In genomic region chr2:47326394-47326793, GRCh38 we compare ENCODE assay signal across 2 cellular contexts. TPM values are rescaled to one million over a fixed set of nuclear protein-coding genes. Genes with fewer than 3 reads are reported as not detected.
"Had no signal": no experiment of that assay in that cellular context is flagged by ENCODE, and none has a peak within 500 bp of the region (broad histone marks: within the 10 kb centered on the region; RNA-seq: fewer than 3 reads in every experiment).

No MANE protein-coding gene starts in this region.

RNA-seq across cellular contexts. Expression of gene EPCAM, which starts 42.7 kb away (rescaled TPM):
- total RNA-seq: left ventricle myocardium superior, mononuclear cell had no signal
